ENCODE assay signal across 12 cellular contexts in the genomic region with DNA sequence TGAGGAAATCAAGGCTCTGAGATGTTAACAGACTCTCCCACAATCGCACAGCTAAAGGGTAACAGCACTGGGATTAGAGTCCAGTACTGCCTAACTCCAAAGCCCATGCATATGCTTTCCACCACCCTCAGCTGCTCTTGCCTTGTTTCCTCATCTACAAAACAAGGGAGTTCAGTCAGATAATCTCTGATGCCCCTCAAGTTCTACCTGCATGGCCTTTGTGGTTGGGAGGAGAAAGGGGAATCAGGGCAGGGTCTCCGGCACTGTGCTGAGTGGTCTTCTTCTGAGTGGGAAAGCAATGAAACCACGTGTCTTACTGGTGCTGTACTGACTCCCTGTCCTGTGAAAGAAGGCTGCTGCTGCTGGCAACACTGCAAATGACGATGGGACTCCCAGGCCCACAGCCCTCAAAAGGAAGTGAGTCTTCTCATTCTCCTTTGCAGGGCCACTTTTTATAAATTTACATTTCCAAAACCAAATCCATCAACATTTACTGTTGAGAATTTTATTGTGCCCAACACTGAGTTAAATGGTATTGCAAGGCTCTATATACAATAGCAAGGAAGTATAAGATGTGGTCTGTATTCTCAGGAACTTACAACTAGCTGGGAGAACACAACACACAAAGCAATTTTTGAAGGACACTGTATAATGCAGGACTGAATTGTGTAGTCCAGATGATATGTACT. TPM values are rescaled to one million over a fixed set of nuclear protein-coding genes. Genes with fewer than 3 reads are reported as not detected.
DNase-seq lines count a peak whose midpoint lies in the region; ATAC-seq and TF ChIP-seq lines count a peak whose summit lies in the region.
"Had no signal": no experiment of that assay in that cellular context is flagged by ENCODE, and none has a peak within 500 bp of the region (broad histone marks: within the 10 kb centered on the region; RNA-seq: fewer than 3 reads in every experiment).

No MANE protein-coding gene starts in this region.

- H3K4me3 ChIP-seq in mucosa of descending colon (no peak overlapping the region), ascending aorta (no peak overlapping the region)
- H3K4me3 ChIP-seq: heart left ventricle, testis had no signal

- TF ChIP-seq CTCF in mucosa of descending colon (IDR thresholded peaks at IDR 0.05) (no peak), ascending aorta (IDR thresholded peaks at IDR 0.05) (no peak)

- no peak overlapping the region for H3K27ac ChIP-seq in ascending aorta
- H3K27ac ChIP-seq: heart left ventricle, testis had no signal

- no peaks in the 10 kb centered on the region for H3K36me3 ChIP-seq in mucosa of descending colon (ENCODE audit: low read depth)
- H3K36me3 ChIP-seq in ascending aorta: no peaks in the 10 kb centered on the region
- H3K36me3 ChIP-seq: heart left ventricle had no signal

- ATAC-seq in GM19025 (IDR thresholded peaks at IDR 0.05; ENCODE audit: low read depth, unreplicated experiment) (peak; percentile 32), GM21529 (IDR thresholded peaks at IDR 0.05; ENCODE audit: unreplicated experiment) (peak; percentile 39), HG03439 (IDR thresholded peaks at IDR 0.05; ENCODE audit: unreplicated experiment) (peak; percentile 30), mucosa of descending colon (peak; percentile 60), GM18520 (IDR thresholded peaks at IDR 0.05; ENCODE audit: unreplicated experiment) (no peak)
- ATAC-seq: heart left ventricle had no signal

- H3K4me1 ChIP-seq in mucosa of descending colon (ENCODE audit: low read depth) (peaks cover 16% of the 10 kb centered on the region), ascending aorta (no peaks in the 10 kb centered on the region)

- H3K9me3 ChIP-seq in mucosa of descending colon (no peaks in the 10 kb centered on the region), ascending aorta (no peaks in the 10 kb centered on the region)
- H3K9me3 ChIP-seq: heart left ventricle, testis had no signal

- no peak for DNase-seq in mucosa of descending colon
- no peak for DNase-seq in ascending aorta (ENCODE audit: low spot score in 2 of 2)
- DNase-seq in HT-29 (ENCODE audit: low spot score): no peak
- DNase-seq in SIG-M5 treated with dmso at 0.1 percent for 504 hours (lab: John Stamatoyannopoulos, UW; ENCODE audit: unreplicated experiment): no peak
- DNase-seq: heart left ventricle, NCI-H1105 treated with DMSO at 0.1 percent for 48 hours, SIG-M5, testis had no signal

- no peaks in the 10 kb centered on the region for H3K27me3 ChIP-seq in ascending aorta
- H3K27me3 ChIP-seq: heart left ventricle, testis had no signal

- intact Hi-C loops in mucosa of descending colon (cut with DNase I, micrococcal nuclease): no loop called here
- intact Hi-C loops in ascending aorta (cut with DNase I): no loop called here

RNA-seq across cellular contexts. Expression of gene DUSP16, which starts 19.7 kb away (rescaled TPM):
- 10 to 100 TPM; 42.3 to 61.8 (median 42.9) TPM for total RNA-seq in mucosa of descending colon
- 54.8 TPM for total RNA-seq in ascending aorta
- 9.2 and 11.3 TPM in 2 replicates for total RNA-seq in HT-29 (2014; rRNA removed; shearing (Covaris generic))

RNA-seq across cellular contexts. Expression of gene CREBL2, which starts 29.3 kb away (rescaled TPM):
- total RNA-seq in mucosa of descending colon (10 to 100 TPM; 23.3 to 35.9 (median 25.4) TPM), ascending aorta (19.4 TPM)
- 12.2 and 15.7 TPM in 2 replicates for total RNA-seq in HT-29 (2014; rRNA removed; shearing (Covaris generic))
